ENCODE assay signal across 20 cellular contexts in the genomic region with DNA sequence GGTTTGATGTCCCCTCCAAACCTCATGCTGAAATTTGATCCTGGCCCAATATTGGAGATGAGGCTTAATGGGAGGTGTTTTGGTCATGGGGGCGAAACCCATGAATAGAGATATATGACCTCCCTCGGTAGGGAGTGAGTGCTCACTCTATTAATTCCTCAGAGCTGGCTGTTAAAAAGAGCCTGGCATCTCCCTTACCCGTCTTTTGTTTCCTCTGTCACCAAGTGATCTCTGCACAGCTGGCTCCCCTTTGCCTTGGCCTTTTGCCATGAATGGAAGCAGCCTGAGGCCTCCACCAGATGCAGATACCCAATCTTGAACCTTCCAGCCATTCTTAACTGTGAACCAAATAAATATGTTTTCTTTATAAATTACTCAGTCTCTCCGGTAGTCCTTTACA. TPM values are rescaled to one million over a fixed set of nuclear protein-coding genes. Genes with fewer than 3 reads are reported as not detected.
DNase-seq lines count a peak whose midpoint lies in the region; ATAC-seq, FAIRE-seq and TF ChIP-seq lines count a peak whose summit lies in the region.
"Had no signal": no experiment of that assay in that cellular context is flagged by ENCODE, and none has a peak within 500 bp of the region (broad histone marks: within the 10 kb centered on the region; RNA-seq: fewer than 3 reads in every experiment).

No MANE protein-coding gene starts in this region.

- no peaks in the 10 kb centered on the region for H3K36me3 ChIP-seq in skeletal muscle tissue (ENCODE audit: control insufficient read depth in 3 of 3, insufficient read depth in 3 of 3, low read length in 3 of 3)
- H3K36me3 ChIP-seq in pancreas, result no peaks in the 10 kb centered on the region
- H3K36me3 ChIP-seq: BLaER1 treated with 17β-estradiol and CSF1 and Interleukin-3, amounts not matched to agents 10 nM and 100 nM had no signal

- 83 to 92% methylated on average over 4 of the region's 4 CpGs for WGBS in lower leg skin, 2 donors
- 84 to 86% methylated on average over 4 of the region's 4 CpGs for WGBS in pancreas, 2 donors

- no peak for TF ChIP-seq POLR2A in lower leg skin (IDR thresholded peaks at IDR 0.05)

- H3K27me3 ChIP-seq in skeletal muscle tissue (ENCODE audit: control insufficient read depth in 3 of 3, insufficient read depth in 3 of 3, low read length in 3 of 3), result no peaks in the 10 kb centered on the region
- H3K27me3 ChIP-seq in pancreas, result no peaks in the 10 kb centered on the region
- H3K27me3 ChIP-seq: BLaER1 treated with 17β-estradiol and CSF1 and Interleukin-3, amounts not matched to agents 10 nM and 100 nM had no signal

- H3K4me1 ChIP-seq in skeletal muscle tissue (ENCODE audit: control insufficient read depth in 3 of 3, insufficient read depth in 3 of 3, low read length in 3 of 3) (peaks cover 0 to 12% (median 0%) of the 10 kb centered on the region in 3 donors), pancreas (no peaks in the 10 kb centered on the region)

- peak; percentile 37 for DNase-seq in NCI-H146 (lab: John Stamatoyannopoulos, UW)
- peak; percentile 55 for DNase-seq in NCI-H69 (lab: John Stamatoyannopoulos, UW)
- no peak for DNase-seq in epithelial cell of prostate (ENCODE audit: low read depth, low spot score)
- DNase-seq in lower leg skin (ENCODE audit: low spot score in 2 of 2), result no peak
- no peak for DNase-seq in pancreas
- DNase-seq: CD8-positive, alpha-beta T cell; DMS53; NCI-H1105; NCI-H1694 treated with DMSO at 0.1 percent for 48 hours; NCI-H345; NCI-H524 treated with DMSO at 0.1 percent for 48 hours; PC-9 had no signal

- ATAC-seq in GM18517 (IDR thresholded peaks at IDR 0.05; ENCODE audit: unreplicated experiment) (no peak), pancreas (no peak)
- ATAC-seq: CD8-positive, alpha-beta T cell; K562 had no signal

- TF ChIP-seq CTCF in lower leg skin (IDR thresholded peaks at IDR 0.05) (no peak), pancreas (IDR thresholded peaks at IDR 0.05) (no peak)

- H3K9me3 ChIP-seq in skeletal muscle tissue (ENCODE audit: control insufficient read depth in 3 of 3, low read length in 3 of 3) (no peaks in the 10 kb centered on the region), pancreas (no peaks in the 10 kb centered on the region)

- H3K9ac ChIP-seq in skeletal muscle tissue (ENCODE audit: low read depth in 1 of 3, low read length in 3 of 3), result no peak overlapping the region
- H3K9ac ChIP-seq: BLaER1 treated with 17β-estradiol and CSF1 and Interleukin-3, amounts not matched to agents 10 nM and 100 nM had no signal

- peak overlapping the region; percentile 78 for H3K27ac ChIP-seq in epithelial cell of prostate
- H3K27ac ChIP-seq in skeletal muscle tissue (ENCODE audit: low read depth, low read length), result peak overlapping the region; percentile 25
- H3K27ac ChIP-seq in pancreas, result no peak overlapping the region
- H3K27ac ChIP-seq: RWPE1 had no signal

- intact Hi-C loops in lower leg skin (cut with DNase I; ENCODE audit: low total_unique reads), result no loop called here
- intact Hi-C loops in pancreas (cut with DNase I), result no loop called here

- FAIRE-seq in pancreas (lab: Jason Lieb, UNC), result no peak
- FAIRE-seq: GM12892, GM18507, H1, K562 had no signal

- H3K4me3 ChIP-seq in skeletal muscle tissue (ENCODE audit: low read length in 3 of 3), result no peak overlapping the region
- no peak overlapping the region for H3K4me3 ChIP-seq in lower leg skin (ENCODE audit: low read depth, poor library complexity, severe bottlenecking)
- H3K4me3 ChIP-seq in pancreas, result no peak overlapping the region
- H3K4me3 ChIP-seq: BLaER1 treated with 17β-estradiol and CSF1 and Interleukin-3, amounts not matched to agents 10 nM and 100 nM; K562 had no signal

RNA-seq across cellular contexts. Expression of a gene that starts 4.5 kb away (rescaled TPM):
- total RNA-seq in skeletal muscle tissue (0.52 TPM), lower leg skin (1 to 10 TPM in 2 of 4 donors, under 1 TPM in 1, not detected in 1; 0.76 to 2.7 (median 1.6) TPM), pancreas (under 1 TPM in 5 of 6 donors, not detected in 1; 0.09 to 0.43 (median 0.28) TPM)
- polyA plus RNA-seq in pancreas, result under 1 TPM; 0.76 to 0.77 TPM

Comparison
In these comparisons a context has a peak if more than half of its experiments do, and no peak if none do; other contexts are left out.
1. DNase-seq: peak in NCI-H146 (single experiment) and NCI-H69 (single experiment); none in epithelial cell of prostate (single experiment), lower leg skin (0 of 2) and pancreas (0 of 6).
2. H3K27ac ChIP-seq: peak in epithelial cell of prostate (single experiment) and skeletal muscle tissue (single experiment); none in pancreas (0 of 4).